ENCODE assay signal across 20 cellular contexts in the genomic region with DNA sequence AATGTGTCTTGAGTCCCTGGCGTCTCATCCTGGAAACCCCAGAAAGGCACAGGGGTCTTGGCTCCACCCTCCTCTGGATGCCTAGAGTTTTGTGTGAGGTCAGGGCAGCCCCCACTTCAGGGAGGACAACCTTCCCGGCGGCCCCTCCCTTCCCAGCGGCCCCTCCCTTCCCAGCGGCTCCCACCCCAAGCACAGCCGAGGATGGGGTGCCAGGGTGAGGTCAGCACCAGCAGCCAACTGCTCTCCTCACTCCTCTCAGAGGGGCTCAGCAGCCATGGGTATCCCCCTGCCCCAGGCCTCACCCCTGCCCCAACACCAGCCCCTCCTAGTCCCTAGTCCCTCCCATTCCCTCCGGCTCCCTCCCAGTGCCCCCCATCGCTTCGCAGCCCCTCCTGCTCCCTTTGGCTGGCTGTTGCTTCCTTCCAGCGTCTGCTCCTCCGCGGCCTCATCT. TPM values are rescaled to one million over a fixed set of nuclear protein-coding genes. Genes with fewer than 3 reads are reported as not detected.
"Had no signal": no experiment of that assay in that cellular context is flagged by ENCODE, and none has a peak within 500 bp of the region (broad histone marks: within the 10 kb centered on the region; RNA-seq: fewer than 3 reads in every experiment).

No MANE protein-coding gene starts in this region.

- H3K27ac Mint-ChIP-seq: activated B cell treated with CpG ODN at 0.5 μM for 24 hours; activated CD4-positive, alpha-beta T cell treated with anti-CD3 and anti-CD28 coated beads, Interleukin-2, amount 10 ng/mL, durations not matched to agents 7 days and 5 days; activated CD8-positive, alpha-beta T cell treated with anti-CD3 and anti-CD28 coated beads, Interleukin-2, amount 10 ng/mL, durations not matched to agents 7 days and 5 days; activated T-cell treated with anti-CD3 and anti-CD28 coated beads, Interleukin-2, amount 50 U/mL, for 24 hours; dendritic cell treated with granulocyte-macrophage colony-stimulating factor and Interleukin-4, amounts not matched to agents 40 ng/mL and 50 ng/mL, for 4 days; mesothelial cell of epicardium; T-cell had no signal

- H3K36me3 ChIP-seq: adrenal gland had no signal

- H3K27me3 ChIP-seq: adrenal gland, esophagus squamous epithelium, thyroid gland had no signal

- H3K4me3 ChIP-seq: adrenal gland, esophagus squamous epithelium, psoas muscle, SK-N-MC, thyroid gland had no signal

- H3K36me3 Mint-ChIP-seq: activated naive CD4-positive, alpha-beta T cell treated with anti-CD3 and anti-CD28 coated beads, Interleukin-2, amount 50 U/mL, for 72 hours had no signal

- H3K4me1 Mint-ChIP-seq: activated B cell treated with CpG ODN at 0.5 μM for 24 hours; activated CD4-positive, alpha-beta T cell treated with anti-CD3 and anti-CD28 coated beads, Interleukin-2, amount 10 ng/mL, durations not matched to agents 7 days and 5 days; mesothelial cell of epicardium; neural crest cell; T-cell had no signal

- ATAC-seq: activated CD8-positive, alpha-beta T cell treated with anti-CD3 and anti-CD28 coated beads, Interleukin-2, amount 10 ng/mL, durations not matched to agents 7 days and 5 days; activated naive CD4-positive, alpha-beta T cell treated with anti-CD3 and anti-CD28 coated beads, Interleukin-2, amount 50 U/mL, for 72 hours; left colon; psoas muscle; T-cell had no signal

- H3K9me3 Mint-ChIP-seq: activated B cell treated with CpG ODN at 0.5 μM for 24 hours; activated CD4-positive, alpha-beta T cell treated with anti-CD3 and anti-CD28 coated beads, Interleukin-2, amount 10 ng/mL, durations not matched to agents 7 days and 5 days; activated naive CD4-positive, alpha-beta T cell treated with anti-CD3 and anti-CD28 coated beads, Interleukin-2, amount 50 U/mL, for 72 hours; activated T-cell treated with anti-CD3 and anti-CD28 coated beads, Interleukin-2, amount 50 U/mL, for 24 hours; dendritic cell treated with granulocyte-macrophage colony-stimulating factor and Interleukin-4, amounts not matched to agents 40 ng/mL and 50 ng/mL, for 4 days; mesothelial cell of epicardium; neural crest cell; T-cell had no signal

- H3K27me3 Mint-ChIP-seq: activated B cell treated with CpG ODN at 0.5 μM for 24 hours; activated CD4-positive, alpha-beta T cell treated with anti-CD3 and anti-CD28 coated beads, Interleukin-2, amount 10 ng/mL, durations not matched to agents 7 days and 5 days; activated T-cell treated with anti-CD3 and anti-CD28 coated beads, Interleukin-2, amount 50 U/mL, for 24 hours; dendritic cell treated with granulocyte-macrophage colony-stimulating factor and Interleukin-4, amounts not matched to agents 40 ng/mL and 50 ng/mL, for 4 days; T-cell had no signal

- H3K9me3 ChIP-seq: adrenal gland, esophagus squamous epithelium, psoas muscle, thyroid gland had no signal

- H3K4me3 Mint-ChIP-seq: activated B cell treated with CpG ODN at 0.5 μM for 24 hours; activated CD4-positive, alpha-beta T cell treated with anti-CD3 and anti-CD28 coated beads, Interleukin-2, amount 10 ng/mL, durations not matched to agents 7 days and 5 days; activated CD8-positive, alpha-beta T cell treated with anti-CD3 and anti-CD28 coated beads, Interleukin-2, amount 10 ng/mL, durations not matched to agents 7 days and 5 days; activated T-cell treated with anti-CD3 and anti-CD28 coated beads, Interleukin-2, amount 50 U/mL, for 24 hours; dendritic cell treated with granulocyte-macrophage colony-stimulating factor and Interleukin-4, amounts not matched to agents 40 ng/mL and 50 ng/mL, for 4 days; mesothelial cell of epicardium; neural crest cell; T-cell had no signal

- DNase-seq: activated B cell treated with CpG ODN at 0.5 μM for 24 hours; activated CD4-positive, alpha-beta T cell treated with anti-CD3 and anti-CD28 coated beads, Interleukin-2, amount 10 ng/mL, durations not matched to agents 7 days and 5 days; activated CD8-positive, alpha-beta T cell treated with anti-CD3 and anti-CD28 coated beads, Interleukin-2, amount 10 ng/mL, durations not matched to agents 7 days and 5 days; activated T-cell treated with anti-CD3 and anti-CD28 coated beads, Interleukin-2, amount 50 U/mL, for 24 hours; effector memory CD4-positive, alpha-beta T cell; esophagus squamous epithelium; left colon; stimulated activated CD4-positive, alpha-beta T cell treated with anti-CD3 and anti-CD28 coated beads, Interleukin-12 subunit alpha, Interleukin-12 subunit beta, amount 100 ng/mL, for 4 hours; stimulated activated CD4-positive, alpha-beta T cell treated with anti-CD3 and anti-CD28 coated beads, Interleukin-1b, Interleukin-23, amount 100 ng/mL, for 48 hours; stimulated activated CD8-positive, alpha-beta memory T cell treated with anti-CD3 and anti-CD28 coated beads, Interleukin-4, amount 100 ng/mL, for 48 hours; stimulated activated naive CD4-positive, alpha-beta T cell; T-cell; thyroid gland had no signal

- H3K4me1 ChIP-seq: adrenal gland, psoas muscle, thyroid gland had no signal

- H3K27ac ChIP-seq: adrenal gland, esophagus squamous epithelium, psoas muscle, SK-N-MC, thyroid gland had no signal

RNA-seq across cellular contexts. Expression of a gene that starts 37.2 kb away (rescaled TPM):
- total RNA-seq: activated B cell treated with CpG ODN at 0.5 μM for 24 hours; activated naive CD4-positive, alpha-beta T cell treated with anti-CD3 and anti-CD28 coated beads, Interleukin-2, amount 50 U/mL, for 72 hours; esophagus squamous epithelium had no signal
